Comparison of ENCODE assay signal across 17 cellular contexts in the genomic region with DNA sequence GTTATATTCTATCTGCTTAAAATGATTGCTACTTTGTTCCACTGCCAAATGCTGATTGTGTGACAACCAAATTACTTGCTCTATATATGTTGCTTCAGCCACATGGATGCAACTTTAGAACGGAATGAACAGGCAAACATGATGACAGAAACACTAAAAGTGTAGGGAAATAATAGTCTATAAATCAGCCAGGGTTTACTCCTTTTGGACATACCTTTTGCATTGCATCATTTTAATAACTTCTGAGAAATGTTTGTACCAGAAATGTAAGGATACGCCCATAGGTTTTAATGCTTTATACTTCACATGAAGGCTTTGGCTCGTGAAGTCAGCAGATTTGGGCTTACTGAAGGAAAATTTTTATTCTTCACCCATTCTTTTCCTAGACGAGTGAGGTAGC.
"Had no signal": no experiment of that assay in that cellular context is flagged by ENCODE, and none has a peak within 500 bp of the region (broad histone marks: within the 10 kb centered on the region; RNA-seq: fewer than 3 reads in every experiment).

No MANE protein-coding gene starts in this region.

- DNase-seq: activated CD4-positive, alpha-beta memory T cell treated with anti-CD3 and anti-CD28 coated beads, Interleukin-2, amount 10 ng/mL, durations not matched to agents 7 days and 5 days; activated effector memory CD4-positive, alpha-beta T cell treated with Interleukin-2 at 50 U/mL for 16 hours; activated naive CD4-positive, alpha-beta T cell treated with anti-CD3 and anti-CD28 coated beads, Interleukin-2, amount 50 U/mL, for 16 hours; activated T-cell treated with anti-CD3 and anti-CD28 coated beads, Interleukin-2, amount 50 U/mL, for 4 hours; central memory CD4-positive, alpha-beta T cell; effector memory CD4-positive, alpha-beta T cell; islet precursor cell; left ventricle myocardium inferior; mucosa of descending colon; naive thymus-derived CD4-positive, alpha-beta T cell; stimulated activated CD4-positive, alpha-beta T cell treated with anti-CD3 and anti-CD28 coated beads, Interleukin-2, amount 100 ng/mL, for 48 hours; T-helper 17 cell; thyroid gland; uterus; WERI-Rb-1 had no signal

- H3K27ac Mint-ChIP-seq: activated CD4-positive, alpha-beta memory T cell treated with anti-CD3 and anti-CD28 coated beads, Interleukin-2, amount 10 ng/mL, durations not matched to agents 7 days and 5 days; dendritic cell treated with granulocyte-macrophage colony-stimulating factor and Interleukin-4, amounts not matched to agents 40 ng/mL and 50 ng/mL, for 4 days; naive thymus-derived CD4-positive, alpha-beta T cell; stimulated activated memory B cell treated with anti-CD40 and anti-IgM and Interleukin-4, amounts not matched to agents 10 μg/mL and 1 μg/mL and 100 μg/mL, for 72 hours; T-helper 17 cell had no signal

- ATAC-seq: activated T-cell treated with anti-CD3 and anti-CD28 coated beads, Interleukin-2, amount 50 U/mL, for 4 hours; mucosa of descending colon; naive thymus-derived CD4-positive, alpha-beta T cell; stimulated activated memory B cell treated with anti-CD40 and anti-IgM and Interleukin-4, amounts not matched to agents 10 μg/mL and 1 μg/mL and 100 μg/mL, for 72 hours; T-helper 17 cell had no signal

- H3K4me1 Mint-ChIP-seq: activated CD4-positive, alpha-beta memory T cell treated with anti-CD3 and anti-CD28 coated beads, Interleukin-2, amount 10 ng/mL, durations not matched to agents 7 days and 5 days; naive thymus-derived CD4-positive, alpha-beta T cell; stimulated activated memory B cell treated with anti-CD40 and anti-IgM and Interleukin-4, amounts not matched to agents 10 μg/mL and 1 μg/mL and 100 μg/mL, for 72 hours; T-helper 17 cell had no signal

- H3K4me1 ChIP-seq: left ventricle myocardium inferior, thyroid gland, uterus had no signal

- H3K36me3 ChIP-seq: left ventricle myocardium inferior, thyroid gland, uterus, WERI-Rb-1 had no signal

- H3K27ac ChIP-seq: left ventricle myocardium inferior, thyroid gland, uterus, WERI-Rb-1 had no signal

- H3K4me3 ChIP-seq: left ventricle myocardium inferior, mucosa of descending colon, thyroid gland, uterus had no signal

- H3K27me3 ChIP-seq: thyroid gland, uterus had no signal

- H3K4me3 Mint-ChIP-seq: activated CD4-positive, alpha-beta memory T cell treated with anti-CD3 and anti-CD28 coated beads, Interleukin-2, amount 10 ng/mL, durations not matched to agents 7 days and 5 days; activated T-cell treated with anti-CD3 and anti-CD28 coated beads, Interleukin-2, amount 50 U/mL, for 4 hours; dendritic cell treated with granulocyte-macrophage colony-stimulating factor and Interleukin-4, amounts not matched to agents 40 ng/mL and 50 ng/mL, for 4 days; naive thymus-derived CD4-positive, alpha-beta T cell; stimulated activated memory B cell treated with anti-CD40 and anti-IgM and Interleukin-4, amounts not matched to agents 10 μg/mL and 1 μg/mL and 100 μg/mL, for 72 hours; T-helper 17 cell had no signal

- H3K27me3 Mint-ChIP-seq: activated CD4-positive, alpha-beta memory T cell treated with anti-CD3 and anti-CD28 coated beads, Interleukin-2, amount 10 ng/mL, durations not matched to agents 7 days and 5 days; dendritic cell treated with granulocyte-macrophage colony-stimulating factor and Interleukin-4, amounts not matched to agents 40 ng/mL and 50 ng/mL, for 4 days; naive thymus-derived CD4-positive, alpha-beta T cell; stimulated activated memory B cell treated with anti-CD40 and anti-IgM and Interleukin-4, amounts not matched to agents 10 μg/mL and 1 μg/mL and 100 μg/mL, for 72 hours; T-helper 17 cell had no signal

- H3K9me3 ChIP-seq: thyroid gland, uterus had no signal

- H3K36me3 Mint-ChIP-seq: naive thymus-derived CD4-positive, alpha-beta T cell; stimulated activated memory B cell treated with anti-CD40 and anti-IgM and Interleukin-4, amounts not matched to agents 10 μg/mL and 1 μg/mL and 100 μg/mL, for 72 hours had no signal
